8 cellular contexts compared by ENCODE assay signal in genomic region chr6:163415176-163415619, GRCh38. TPM values are rescaled to one million over a fixed set of nuclear protein-coding genes. Genes with fewer than 3 reads are reported as not detected.
DNase-seq lines count a peak whose midpoint lies in the region; ATAC-seq and TF ChIP-seq lines count a peak whose summit lies in the region.

No MANE protein-coding gene starts in this region.

- intact Hi-C loops in lower leg skin (cut with DNase I; ENCODE audit: low total_unique reads), result no loop called here

- in situ Hi-C loops in astrocyte of the spinal cord (cut with HindIII; ENCODE audit: low sequenced_read_pairs), result no loop called here

- peaks cover 0 to 26% (median 4%) of the 10 kb centered on the region in 4 donors for H3K4me1 ChIP-seq in tibial nerve

- no peaks in the 10 kb centered on the region for H3K9me3 ChIP-seq in tibial nerve

- peak overlapping the region; percentile 98 to 100 (median 100) for H3K27ac ChIP-seq in tibial nerve

- peaks cover 48% of the 10 kb centered on the region for H3K4me1 Mint-ChIP-seq in stimulated activated naive CD8-positive, alpha-beta T cell treated with anti-CD3 and anti-CD28 coated beads, Interleukin-15, Interleukin-2, amounts not matched to agents 100 ng/mL and 50 ng/mL, for 24 hours (ENCODE audit: low read depth)

- TF ChIP-seq CTCF in astrocyte of the spinal cord (IDR thresholded peaks at IDR 0.05; ENCODE audit: low read depth, low read length) (no peak), lower leg skin (IDR thresholded peaks at IDR 0.05) (no peak), tibial nerve (IDR thresholded peaks at IDR 0.05) (no peak)

- 0 to 3% methylated on average over 6 to 23 of the region's 47 CpGs for whole genome bisulfite sequencing in lower leg skin, 2 donors
- 0% methylated on average over 3 to 10 of the region's 47 CpGs for WGBS in tibial nerve, 2 donors

- ATAC-seq in stimulated activated naive CD8-positive, alpha-beta T cell treated with anti-CD3 and anti-CD28 coated beads, Interleukin-15, Interleukin-2, amounts not matched to agents 100 U/mL and 50 U/mL, for 24 hours, result no peak

- no peak for DNase-seq in stimulated activated naive CD8-positive, alpha-beta T cell treated with anti-CD3 and anti-CD28 coated beads, Interleukin-15, Interleukin-2, amounts not matched to agents 100 U/mL and 50 U/mL, for 24 hours
- DNase-seq in NCI-H146 treated with DMSO at 0.1 percent for 48 hours (lab: John Stamatoyannopoulos, UW; ENCODE audit: unreplicated experiment), result peak; percentile 24
- DNase-seq in astrocyte of the spinal cord (ENCODE audit: low read depth, low spot score), result no peak
- DNase-seq in lower leg skin (ENCODE audit: low spot score in 2 of 2), result peak in 1 of 2 donors; percentile 84
- no peak for DNase-seq in tibial nerve (ENCODE audit: low spot score in 2 of 2)
- no peak for DNase-seq in CD1c-positive myeloid dendritic cell (ENCODE audit: extremely low spot score)
- no peak for DNase-seq in NCI-H2081 (lab: John Stamatoyannopoulos, UW)

- TF ChIP-seq POLR2A in lower leg skin (IDR thresholded peaks at IDR 0.05) (no peak), tibial nerve (IDR thresholded peaks at IDR 0.05) (no peak)

- H3K9me3 Mint-ChIP-seq in stimulated activated naive CD8-positive, alpha-beta T cell treated with anti-CD3 and anti-CD28 coated beads, Interleukin-15, Interleukin-2, amounts not matched to agents 100 ng/mL and 50 ng/mL, for 24 hours, result no peaks in the 10 kb centered on the region

- no peaks in the 10 kb centered on the region for H3K36me3 ChIP-seq in tibial nerve

- H3K27me3 ChIP-seq in tibial nerve, result no peaks in the 10 kb centered on the region

- H3K4me3 ChIP-seq in astrocyte of the spinal cord (ENCODE audit: low read depth, low read length) (peak overlapping the region; percentile 94), lower leg skin (ENCODE audit: low read depth, poor library complexity, severe bottlenecking) (peak overlapping the region; percentile 98), tibial nerve (peak overlapping the region; percentile 76 to 99 (median 91))

- H3K27ac Mint-ChIP-seq in stimulated activated naive CD8-positive, alpha-beta T cell treated with anti-CD3 and anti-CD28 coated beads, Interleukin-15, Interleukin-2, amounts not matched to agents 100 ng/mL and 50 ng/mL, for 24 hours, result peak overlapping the region; percentile 67

- no peaks in the 10 kb centered on the region for H3K27me3 Mint-ChIP-seq in stimulated activated naive CD8-positive, alpha-beta T cell treated with anti-CD3 and anti-CD28 coated beads, Interleukin-15, Interleukin-2, amounts not matched to agents 100 ng/mL and 50 ng/mL, for 24 hours

- peaks cover 12% of the 10 kb centered on the region for H3K36me3 Mint-ChIP-seq in stimulated activated naive CD8-positive, alpha-beta T cell treated with anti-CD3 and anti-CD28 coated beads, Interleukin-15, Interleukin-2, amounts not matched to agents 100 ng/mL and 50 ng/mL, for 24 hours (ENCODE audit: low read depth)

- TF ChIP-seq EP300 in tibial nerve (IDR thresholded peaks at IDR 0.05), result no peak

- H3K4me3 Mint-ChIP-seq in stimulated activated naive CD8-positive, alpha-beta T cell treated with anti-CD3 and anti-CD28 coated beads, Interleukin-15, Interleukin-2, amounts not matched to agents 100 ng/mL and 50 ng/mL, for 24 hours, result peak overlapping the region; percentile 81

RNA-seq across cellular contexts. Expression of gene QKI, which starts 0.7 kb away (rescaled TPM):
- total RNA-seq in lower leg skin (100 to 1,000 TPM; 126 to 199 (median 142) TPM), tibial nerve (100 to 1,000 TPM; 365 to 570 (median 511) TPM)
